Comparison of ENCODE assay signal across 32 cellular contexts in genomic region chr10:32489158-32489557, GRCh38.
"Had no signal": no experiment of that assay in that cellular context is flagged by ENCODE, and none has a peak within 500 bp of the region (broad histone marks: within the 10 kb centered on the region; RNA-seq: fewer than 3 reads in every experiment).

No MANE protein-coding gene starts in this region.

- ATAC-seq: activated CD8-positive, alpha-beta T cell treated with anti-CD3 and anti-CD28 coated beads for 36 hours; activated naive CD4-positive, alpha-beta T cell treated with anti-CD3 and anti-CD28 coated beads, Interleukin-2, amount 50 U/mL, for 72 hours; activated T-cell treated with anti-CD3 and anti-CD28 coated beads, Interleukin-2, amount 50 U/mL, for 72 hours; Panc1 had no signal

- H3K4me3 ChIP-seq: MG63, SJCRH30, SK-N-MC had no signal

- H3K27me3 ChIP-seq: brain microvascular endothelial cell, MG63, SJCRH30 had no signal

- H3K27ac Mint-ChIP-seq: activated CD8-positive, alpha-beta T cell treated with anti-CD3 and anti-CD28 coated beads for 36 hours; activated naive CD4-positive, alpha-beta T cell treated with anti-CD3 and anti-CD28 coated beads for 36 hours; activated T-cell treated with anti-CD3 and anti-CD28 coated beads, Interleukin-2, amount 50 U/mL, for 72 hours; activated T-helper 2 cell treated with anti-CD3 and anti-CD28 coated beads, Interferon-gamma antibody, Interleukin-2, Interleukin-4, amounts not matched to agents 10 μg/mL and 5 μg/mL and 100 μg/mL, durations not matched to agents 14 hours and 24 hours and 36 hours had no signal

- DNase-seq: activated CD4-positive, alpha-beta T cell treated with anti-CD3 and anti-CD28 coated beads for 1 hour; activated CD4-positive, alpha-beta T cell treated with anti-CD3 and anti-CD28 coated beads for 48 hours; activated CD4-positive, alpha-beta T cell treated with anti-CD3 and anti-CD28 coated beads, Interleukin-2, amount 50 U/mL, for 4 hours; activated CD4-positive, CD25-positive, alpha-beta regulatory T cell; activated CD8-positive, alpha-beta T cell treated with anti-CD3 and anti-CD28 coated beads for 36 hours; activated gamma-delta T cell treated with Interleukin-2 at 50 U/mL for 16 hours; activated naive CD4-positive, alpha-beta T cell treated with anti-CD3 and anti-CD28 coated beads for 36 hours; activated T-cell treated with anti-CD3 and anti-CD28 coated beads, Interleukin-2, amount 50 U/mL, for 1 hour; activated T-cell treated with anti-CD3 and anti-CD28 coated beads, Interleukin-2, amount 50 U/mL, for 72 hours; amniotic stem cell; aorta; brain microvascular endothelial cell; central memory CD4-positive, alpha-beta T cell; Kasumi-1; KG1; MG63; NCI-H1048; NCI-H1105 treated with DMSO at 0.1 percent for 48 hours; NCI-H1436; NCI-H1694; NCI-H1930; NCI-H2081 treated with DMSO at 0.1 percent for 48 hours; NCI-H345; NCI-H524 treated with DMSO at 0.1 percent for 48 hours; SHP77; SJCRH30; T1000; WERI-Rb-1 had no signal

- H3K27ac ChIP-seq: brain microvascular endothelial cell, SJCRH30, SK-N-MC, WERI-Rb-1 had no signal

- H3K27me3 Mint-ChIP-seq: activated CD8-positive, alpha-beta T cell treated with anti-CD3 and anti-CD28 coated beads for 36 hours had no signal

- H3K4me3 Mint-ChIP-seq: activated CD8-positive, alpha-beta T cell treated with anti-CD3 and anti-CD28 coated beads for 36 hours; activated naive CD4-positive, alpha-beta T cell treated with anti-CD3 and anti-CD28 coated beads for 36 hours; activated T-cell treated with anti-CD3 and anti-CD28 coated beads, Interleukin-2, amount 50 U/mL, for 72 hours had no signal

- H3K4me1 ChIP-seq: SJCRH30 had no signal

- H3K36me3 ChIP-seq: brain microvascular endothelial cell, MG63, SJCRH30, WERI-Rb-1 had no signal

- H3K9me3 ChIP-seq: MG63, SJCRH30 had no signal
